ENCODE assay signal across 21 cellular contexts in the genomic region with DNA sequence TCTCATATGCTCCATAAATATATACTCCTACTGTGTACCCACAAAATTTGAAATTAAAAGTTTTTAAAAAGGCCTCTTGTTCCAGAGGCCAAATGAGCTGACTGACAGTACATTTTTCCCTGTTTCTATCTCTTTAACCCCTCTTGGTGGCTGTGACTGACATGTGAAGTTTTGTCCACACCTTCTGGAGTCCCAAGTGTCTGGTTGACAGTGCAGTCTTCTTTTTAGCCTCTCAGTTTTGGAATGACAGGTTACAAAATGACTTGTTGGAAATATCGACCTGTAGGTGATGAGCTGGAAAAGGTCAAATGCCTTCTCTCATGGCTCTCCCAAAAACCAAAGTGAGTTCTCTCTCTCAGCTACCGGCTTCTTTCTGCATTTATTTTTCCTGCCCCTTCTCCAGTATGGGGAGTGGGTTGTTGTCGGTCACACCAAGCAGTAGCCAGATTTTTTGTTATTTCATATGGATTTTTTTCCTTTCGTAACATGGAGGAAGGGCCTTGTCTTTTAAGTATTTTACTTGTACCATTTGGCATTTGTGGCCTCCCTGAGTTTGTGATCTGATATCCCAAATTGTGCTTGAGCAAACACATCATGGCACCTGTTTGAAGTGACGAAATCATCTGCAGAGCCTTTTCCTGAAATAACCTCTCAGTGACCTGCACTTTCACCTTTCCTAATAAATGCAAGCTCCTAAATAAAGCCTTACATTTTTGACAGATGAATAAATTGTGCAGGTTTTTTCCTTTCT.
"Had no signal": no experiment of that assay in that cellular context is flagged by ENCODE, and none has a peak within 500 bp of the region (broad histone marks: within the 10 kb centered on the region; RNA-seq: fewer than 3 reads in every experiment).

No MANE protein-coding gene starts in this region.

- H3K9me3 ChIP-seq: neutrophil, transverse colon, vagina had no signal

- H3K27ac ChIP-seq: neutrophil, skin epidermis, transverse colon, vagina had no signal

- H3K36me3 ChIP-seq: neutrophil, transverse colon, vagina had no signal

- ATAC-seq: activated CD8-positive, alpha-beta T cell treated with anti-CD3 and anti-CD28 coated beads, Interleukin-2, amount 10 ng/mL, durations not matched to agents 7 days and 5 days; esophagus mucosa; WTC11 had no signal

- H3K4me3 ChIP-seq: coronary artery, skin epidermis, transverse colon, vagina had no signal

- FAIRE-seq: TTC549 had no signal

- DNase-seq: activated CD4-positive, alpha-beta T cell treated with anti-CD3 and anti-CD28 coated beads, Interleukin-2, amount 10 ng/mL, durations not matched to agents 24 days and 14 days; activated CD8-positive, alpha-beta memory T cell treated with anti-CD3 and anti-CD28 coated beads, Interleukin-2, amount 50 U/mL, for 48 hours; activated CD8-positive, alpha-beta T cell treated with anti-CD3 and anti-CD28 coated beads, Interleukin-2, amount 10 ng/mL, durations not matched to agents 7 days and 5 days; activated gamma-delta T cell treated with Interleukin-2 at 50 U/mL for 16 hours; activated T-cell treated with anti-CD3 and anti-CD28 coated beads, Interleukin-2, amount 50 U/mL, for 72 hours; amygdala; immature natural killer cell; midbrain; naive B cell; retina; stimulated activated CD4-positive, alpha-beta T cell treated with anti-CD3 and anti-CD28 coated beads, Interleukin-15, amount 100 ng/mL, for 24 hours; stimulated activated CD4-positive, alpha-beta T cell treated with anti-CD3 and anti-CD28 coated beads, Interleukin-4, amount 100 ng/mL, for 1 hour; stimulated activated naive CD4-positive, alpha-beta T cell; transverse colon had no signal

- H3K27me3 ChIP-seq: neutrophil, transverse colon, vagina had no signal
